Comparison of ENCODE assay signal across 2 cellular contexts in the genomic region with DNA sequence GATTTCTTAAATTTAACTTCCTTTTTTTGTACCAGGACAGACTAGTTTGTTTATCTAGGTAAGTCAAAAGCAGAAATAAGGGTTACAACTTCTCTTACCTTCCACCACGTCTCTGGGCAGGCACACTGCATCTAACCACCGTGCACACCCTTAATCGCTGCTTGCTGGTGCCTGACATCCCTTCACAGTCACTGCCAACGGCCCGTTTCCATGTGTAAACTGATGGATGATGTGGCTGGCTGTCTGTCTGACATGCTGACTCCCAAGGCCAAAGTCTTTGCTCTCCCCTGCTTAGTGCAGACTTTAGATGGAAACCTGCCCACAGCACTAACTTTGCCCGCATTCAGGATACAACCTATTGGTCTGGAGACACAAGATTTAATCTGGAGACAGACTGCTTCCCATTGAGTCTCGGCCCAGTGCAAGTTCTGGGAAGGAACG.
TF ChIP-seq lines count a peak whose summit lies in the region.

No MANE protein-coding gene starts in this region.

TF ChIP-seq in liver, 16 proteins besides CTCF, POLR2A, EP300 and RAD21:
- no peak for TF ChIP-seq SP1 (IDR thresholded peaks at IDR 0.05)
- no peak for TF ChIP-seq FOXA2 (IDR thresholded peaks at IDR 0.05)
- TF ChIP-seq HNF4G (IDR thresholded peaks at IDR 0.05): no peak
- TF ChIP-seq, protein P1, sequence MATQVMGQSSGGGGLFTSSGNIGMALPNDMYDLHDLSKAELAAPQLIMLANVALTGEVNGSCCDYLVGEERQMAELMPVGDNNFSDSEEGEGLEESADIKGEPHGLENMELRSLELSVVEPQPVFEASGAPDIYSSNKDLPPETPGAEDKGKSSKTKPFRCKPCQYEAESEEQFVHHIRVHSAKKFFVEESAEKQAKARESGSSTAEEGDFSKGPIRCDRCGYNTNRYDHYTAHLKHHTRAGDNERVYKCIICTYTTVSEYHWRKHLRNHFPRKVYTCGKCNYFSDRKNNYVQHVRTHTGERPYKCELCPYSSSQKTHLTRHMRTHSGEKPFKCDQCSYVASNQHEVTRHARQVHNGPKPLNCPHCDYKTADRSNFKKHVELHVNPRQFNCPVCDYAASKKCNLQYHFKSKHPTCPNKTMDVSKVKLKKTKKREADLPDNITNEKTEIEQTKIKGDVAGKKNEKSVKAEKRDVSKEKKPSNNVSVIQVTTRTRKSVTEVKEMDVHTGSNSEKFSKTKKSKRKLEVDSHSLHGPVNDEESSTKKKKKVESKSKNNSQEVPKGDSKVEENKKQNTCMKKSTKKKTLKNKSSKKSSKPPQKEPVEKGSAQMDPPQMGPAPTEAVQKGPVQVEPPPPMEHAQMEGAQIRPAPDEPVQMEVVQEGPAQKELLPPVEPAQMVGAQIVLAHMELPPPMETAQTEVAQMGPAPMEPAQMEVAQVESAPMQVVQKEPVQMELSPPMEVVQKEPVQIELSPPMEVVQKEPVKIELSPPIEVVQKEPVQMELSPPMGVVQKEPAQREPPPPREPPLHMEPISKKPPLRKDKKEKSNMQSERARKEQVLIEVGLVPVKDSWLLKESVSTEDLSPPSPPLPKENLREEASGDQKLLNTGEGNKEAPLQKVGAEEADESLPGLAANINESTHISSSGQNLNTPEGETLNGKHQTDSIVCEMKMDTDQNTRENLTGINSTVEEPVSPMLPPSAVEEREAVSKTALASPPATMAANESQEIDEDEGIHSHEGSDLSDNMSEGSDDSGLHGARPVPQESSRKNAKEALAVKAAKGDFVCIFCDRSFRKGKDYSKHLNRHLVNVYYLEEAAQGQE (IDR thresholded peaks at IDR 0.05): no peak
- TF ChIP-seq YY1 (IDR thresholded peaks at IDR 0.05): no peak
- no peak for TF ChIP-seq GABPA (IDR thresholded peaks at IDR 0.05 in 1 of 2, conservative IDR thresholded peaks at IDR 0.05 in 1 of 2)
- TF ChIP-seq HNF4A (conservative IDR thresholded peaks at IDR 0.05): no peak
- no peak for TF ChIP-seq FOXA1 (IDR thresholded peaks at IDR 0.05)
- TF ChIP-seq JUND (IDR thresholded peaks at IDR 0.05): no peak
- TF ChIP-seq, protein P2, sequence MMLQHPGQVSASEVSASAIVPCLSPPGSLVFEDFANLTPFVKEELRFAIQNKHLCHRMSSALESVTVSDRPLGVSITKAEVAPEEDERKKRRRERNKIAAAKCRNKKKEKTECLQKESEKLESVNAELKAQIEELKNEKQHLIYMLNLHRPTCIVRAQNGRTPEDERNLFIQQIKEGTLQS (IDR thresholded peaks at IDR 0.05): no peak
- no peak for TF ChIP-seq NR2F2 (IDR thresholded peaks at IDR 0.05)
- no peak for TF ChIP-seq RXRA (IDR thresholded peaks at IDR 0.05)
- no peak for TF ChIP-seq EGR1 (IDR thresholded peaks at IDR 0.05; ENCODE audit: low read depth in 2 of 2)
- no peak for TF ChIP-seq TAF1 (conservative IDR thresholded peaks at IDR 0.05)
- TF ChIP-seq, protein P3, sequence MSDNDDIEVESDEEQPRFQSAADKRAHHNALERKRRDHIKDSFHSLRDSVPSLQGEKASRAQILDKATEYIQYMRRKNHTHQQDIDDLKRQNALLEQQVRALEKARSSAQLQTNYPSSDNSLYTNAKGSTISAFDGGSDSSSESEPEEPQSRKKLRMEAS (IDR thresholded peaks at IDR 0.05): no peak
- TF ChIP-seq, protein P4, sequence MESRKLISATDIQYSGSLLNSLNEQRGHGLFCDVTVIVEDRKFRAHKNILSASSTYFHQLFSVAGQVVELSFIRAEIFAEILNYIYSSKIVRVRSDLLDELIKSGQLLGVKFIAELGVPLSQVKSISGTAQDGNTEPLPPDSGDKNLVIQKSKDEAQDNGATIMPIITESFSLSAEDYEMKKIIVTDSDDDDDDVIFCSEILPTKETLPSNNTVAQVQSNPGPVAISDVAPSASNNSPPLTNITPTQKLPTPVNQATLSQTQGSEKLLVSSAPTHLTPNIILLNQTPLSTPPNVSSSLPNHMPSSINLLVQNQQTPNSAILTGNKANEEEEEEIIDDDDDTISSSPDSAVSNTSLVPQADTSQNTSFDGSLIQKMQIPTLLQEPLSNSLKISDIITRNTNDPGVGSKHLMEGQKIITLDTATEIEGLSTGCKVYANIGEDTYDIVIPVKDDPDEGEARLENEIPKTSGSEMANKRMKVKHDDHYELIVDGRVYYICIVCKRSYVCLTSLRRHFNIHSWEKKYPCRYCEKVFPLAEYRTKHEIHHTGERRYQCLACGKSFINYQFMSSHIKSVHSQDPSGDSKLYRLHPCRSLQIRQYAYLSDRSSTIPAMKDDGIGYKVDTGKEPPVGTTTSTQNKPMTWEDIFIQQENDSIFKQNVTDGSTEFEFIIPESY (IDR thresholded peaks at IDR 0.05): no peak
TF ChIP-seq in liver: peak in this region for 0.

TF ChIP-seq in HepG2, 621 proteins besides CTCF, POLR2A, EP300 and RAD21 (continued from another document):
- TF ChIP-seq ZFAT (CRISPR knock-in tag; conservative IDR thresholded peaks at IDR 0.05) (no peak), ATF1 (CRISPR knock-in tag; IDR thresholded peaks at IDR 0.05) (no peak), ZBTB20 (CRISPR knock-in tag; IDR thresholded peaks at IDR 0.05; ENCODE audit: borderline replicate concordance, low read depth) (no peak), DMAP1 (CRISPR knock-in tag; IDR thresholded peaks at IDR 0.05) (no peak), ZNF75D (CRISPR knock-in tag; IDR thresholded peaks at IDR 0.05; ENCODE audit: borderline replicate concordance) (no peak), ZNF530 (CRISPR knock-in tag; IDR thresholded peaks at IDR 0.05; ENCODE audit: low read depth) (no peak), GATAD1 (CRISPR knock-in tag; IDR thresholded peaks at IDR 0.05) (no peak), ZNF614 (CRISPR knock-in tag; IDR thresholded peaks at IDR 0.05; ENCODE audit: borderline replicate concordance) (no peak), SP5 (CRISPR knock-in tag; IDR thresholded peaks at IDR 0.05; ENCODE audit: borderline replicate concordance, low read depth) (no peak), ZKSCAN8 (CRISPR knock-in tag; IDR thresholded peaks at IDR 0.05; ENCODE audit: borderline replicate concordance) (no peak), SP2 (CRISPR knock-in tag; IDR thresholded peaks at IDR 0.05) (no peak), ZNF546 (CRISPR knock-in tag; conservative IDR thresholded peaks at IDR 0.05) (no peak), PHF21A (CRISPR knock-in tag; IDR thresholded peaks at IDR 0.05) (no peak), TBX2 (CRISPR knock-in tag; IDR thresholded peaks at IDR 0.05; ENCODE audit: borderline replicate concordance) (no peak), ZFP36L1 (CRISPR knock-in tag; IDR thresholded peaks at IDR 0.05) (no peak)
- TF ChIP-seq, protein P2 (CRISPR knock-in tag; IDR thresholded peaks at IDR 0.05): no peak
- TF ChIP-seq, protein P5, sequence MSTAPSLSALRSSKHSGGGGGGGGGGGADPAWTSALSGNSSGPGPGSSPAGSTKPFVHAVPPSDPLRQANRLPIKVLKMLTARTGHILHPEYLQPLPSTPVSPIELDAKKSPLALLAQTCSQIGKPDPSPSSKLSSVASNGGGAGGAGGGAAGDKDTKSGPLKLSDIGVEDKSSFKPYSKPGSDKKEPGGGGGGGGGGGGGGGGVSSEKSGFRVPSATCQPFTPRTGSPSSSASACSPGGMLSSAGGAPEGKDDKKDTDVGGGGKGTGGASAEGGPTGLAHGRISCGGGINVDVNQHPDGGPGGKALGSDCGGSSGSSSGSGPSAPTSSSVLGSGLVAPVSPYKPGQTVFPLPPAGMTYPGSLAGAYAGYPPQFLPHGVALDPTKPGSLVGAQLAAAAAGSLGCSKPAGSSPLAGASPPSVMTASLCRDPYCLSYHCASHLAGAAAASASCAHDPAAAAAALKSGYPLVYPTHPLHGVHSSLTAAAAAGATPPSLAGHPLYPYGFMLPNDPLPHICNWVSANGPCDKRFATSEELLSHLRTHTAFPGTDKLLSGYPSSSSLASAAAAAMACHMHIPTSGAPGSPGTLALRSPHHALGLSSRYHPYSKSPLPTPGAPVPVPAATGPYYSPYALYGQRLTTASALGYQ (CRISPR knock-in tag; IDR thresholded peaks at IDR 0.05): no peak
